In genomic region chr10:25050402-25050801, GRCh38 we compare ENCODE assay signal across 28 cellular contexts. TPM values are rescaled to one million over a fixed set of nuclear protein-coding genes. Genes with fewer than 3 reads are reported as not detected.
"Had no signal": no experiment of that assay in that cellular context is flagged by ENCODE, and none has a peak within 500 bp of the region (broad histone marks: within the 10 kb centered on the region; RNA-seq: fewer than 3 reads in every experiment).

No MANE protein-coding gene starts in this region.

- ATAC-seq: effector memory CD8-positive, alpha-beta T cell; esophagus mucosa; foreskin keratinocyte; gastroesophageal sphincter; heart left ventricle; left colon; left lung; left ventricle myocardium superior; lower lobe of right lung; mucosa of descending colon had no signal

- DNase-seq: colonic mucosa; cortex of kidney; effector CD8-positive, alpha-beta T cell; effector memory CD8-positive, alpha-beta T cell; endodermal cell; erythroblast; esophagus squamous epithelium; foreskin keratinocyte; heart left ventricle; hypothalamus; immature natural killer cell; islet precursor cell; kidney; kidney glomerular epithelial cell; left colon; left lung; left ventricle myocardium superior; lower lobe of right lung; mesenchymal stem cell; mucosa of descending colon; naive B cell had no signal

- H3K27me3 ChIP-seq: colonic mucosa, esophagus squamous epithelium, foreskin keratinocyte, gastroesophageal sphincter, heart left ventricle, hepatocyte, left lung had no signal

- H3K4me3 ChIP-seq: colonic mucosa, esophagus squamous epithelium, gastroesophageal sphincter, heart left ventricle, hepatocyte, left lung, lower lobe of right lung, mucosa of descending colon had no signal

- H3K36me3 ChIP-seq: colonic mucosa, esophagus squamous epithelium, gastroesophageal sphincter, heart left ventricle, left lung, lower lobe of right lung had no signal

- H3K27ac ChIP-seq: colonic mucosa, epithelial cell of prostate, esophagus squamous epithelium, foreskin keratinocyte, gastroesophageal sphincter, heart left ventricle, hepatocyte, left lung, lower lobe of right lung had no signal

RNA-seq across cellular contexts. Expression of gene ENKUR, which starts 34.4 kb away (rescaled TPM):
- total RNA-seq: endodermal cell, esophagus mucosa, left ventricle myocardium superior, lower leg skin, mesenteric fat pad, myocyte had no signal
